9 cellular contexts compared by ENCODE assay signal in the genomic region with DNA sequence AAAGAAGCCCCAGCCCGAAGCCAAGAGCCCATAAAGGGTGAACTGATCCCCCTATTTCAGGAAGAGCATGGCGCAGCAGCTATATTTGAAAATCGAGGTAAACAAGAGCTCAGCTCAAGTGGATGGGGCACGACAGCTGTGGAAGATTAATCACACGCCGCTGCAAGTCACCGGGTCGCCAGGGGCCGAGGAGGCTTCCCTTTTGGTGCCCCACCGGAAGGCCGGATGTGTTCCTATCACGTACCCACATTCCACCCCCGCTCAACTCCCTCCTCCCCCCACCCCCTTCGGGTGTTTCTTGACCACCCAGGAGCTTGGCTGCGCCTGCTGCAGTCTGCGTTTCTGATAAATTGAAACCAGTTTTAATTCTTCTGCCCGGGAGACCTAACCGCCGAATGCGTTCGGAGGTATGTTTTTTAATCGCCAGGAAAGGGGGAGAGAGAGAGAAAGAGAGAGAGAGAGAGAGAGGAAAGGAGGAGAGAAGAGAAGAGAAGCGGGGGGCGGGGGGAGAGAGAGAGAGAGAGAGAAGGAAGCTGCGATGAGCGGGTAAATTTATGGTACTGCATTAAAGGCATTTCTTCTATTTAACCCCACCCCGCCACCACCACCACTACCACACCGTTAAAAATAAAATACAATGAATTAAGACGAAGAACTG. TPM values are rescaled to one million over a fixed set of nuclear protein-coding genes. Genes with fewer than 3 reads are reported as not detected.
A peak's percentile ranks its signal among the peaks of the same experiment; 100 is the strongest.
DNase-seq lines count a peak whose midpoint lies in the region; ATAC-seq and TF ChIP-seq lines count a peak whose summit lies in the region.
"Had no signal": no experiment of that assay in that cellular context is flagged by ENCODE, and none has a peak within 500 bp of the region (broad histone marks: within the 10 kb centered on the region; RNA-seq: fewer than 3 reads in every experiment).

No MANE protein-coding gene starts in this region.

- H3K9me3 ChIP-seq in OCI-LY3 (ENCODE audit: insufficient read depth, low read length) = no peaks in the 10 kb centered on the region
- H3K9me3 ChIP-seq: A549 had no signal

- H3K27ac ChIP-seq in OCI-LY3 (ENCODE audit: low read length) = no peak overlapping the region
- H3K27ac ChIP-seq: A549 had no signal

- TF ChIP-seq CTCF in OCI-LY3 (IDR thresholded peaks at IDR 0.05; ENCODE audit: low read depth, low read length) (no peak), endothelial cell (IDR thresholded peaks at IDR 0.05; ENCODE audit: unreplicated experiment) (no peak)

- peaks cover 14% of the 10 kb centered on the region for H3K27me3 Mint-ChIP-seq in endothelial cell (ENCODE audit: unreplicated experiment)

- H3K9ac ChIP-seq in OCI-LY3 (ENCODE audit: low read length) = peak overlapping the region; percentile 64

- peak overlapping the region; percentile 80 for H3K4me3 Mint-ChIP-seq in endothelial cell (ENCODE audit: unreplicated experiment)

- peak overlapping the region; percentile 94 for H3K4me2 ChIP-seq in OCI-LY3 (ENCODE audit: low read length)
- H3K4me2 ChIP-seq: A549 had no signal

- ATAC-seq in HG02870 (IDR thresholded peaks at IDR 0.05; ENCODE audit: unreplicated experiment) (no peak), GM21576 (IDR thresholded peaks at IDR 0.05; ENCODE audit: unreplicated experiment) (no peak)
- ATAC-seq: A549 had no signal

- no peaks in the 10 kb centered on the region for H3K9me3 Mint-ChIP-seq in endothelial cell (ENCODE audit: unreplicated experiment)

- peaks cover 13% of the 10 kb centered on the region for H3K4me1 ChIP-seq in OCI-LY3 (ENCODE audit: low read length)

- H3K27ac Mint-ChIP-seq in endothelial cell (ENCODE audit: unreplicated experiment) = no peak overlapping the region

- H3K36me3 Mint-ChIP-seq in endothelial cell (ENCODE audit: low read depth, unreplicated experiment) = no peaks in the 10 kb centered on the region

- peak overlapping the region; percentile 77 for H2AFZ ChIP-seq in OCI-LY3 (ENCODE audit: low read depth, low read length)

- no peaks in the 10 kb centered on the region for H4K20me1 ChIP-seq in OCI-LY3 (ENCODE audit: insufficient read depth, low read length)

- H3K36me3 ChIP-seq in OCI-LY3 (replicated peaks; ENCODE audit: low read depth, low read length) = no peaks in the 10 kb centered on the region

- peaks cover 17% of the 10 kb centered on the region for H3K4me1 Mint-ChIP-seq in endothelial cell (ENCODE audit: unreplicated experiment)

- DNase-seq in NCI-H1417 (lab: John Stamatoyannopoulos, UW) (peak; percentile 56 to 85 (median 78)), NCI-H1417 treated with DMSO at 0.1 percent for 48 hours (lab: John Stamatoyannopoulos, UW) (no peak), endothelial cell (ENCODE audit: low spot score) (no peak), occipital lobe (lab: John Stamatoyannopoulos, UW) (peak; percentile 25), glomerular visceral epithelial cell (ENCODE audit: extremely low spot score) (no peak)

- H3K79me2 ChIP-seq in OCI-LY3 (ENCODE audit: low read length) = no peaks in the 10 kb centered on the region

- peak overlapping the region; percentile 85 for H3K4me3 ChIP-seq in OCI-LY3 (ENCODE audit: low read length)
- H3K4me3 ChIP-seq: A549 had no signal

- peaks cover 32% of the 10 kb centered on the region for H3K27me3 ChIP-seq in OCI-LY3 (ENCODE audit: low read depth, low read length)

RNA-seq across cellular contexts. Expression of a gene that starts 1.8 kb away (rescaled TPM):
- total RNA-seq in endothelial cell (ENCODE audit: unreplicated experiment) (0.13 TPM), occipital lobe (48.7 TPM)

Comparison
In these comparisons a context has a peak if more than half of its experiments do, and no peak if none do; other contexts are left out.
1. DNase-seq: peak in NCI-H1417 (3 of 3) and occipital lobe (single experiment); none in NCI-H1417 treated with DMSO at 0.1 percent for 48 hours (single experiment), endothelial cell (single experiment) and glomerular visceral epithelial cell (single experiment).
2. RNA of a gene that starts 1.8 kb away (total RNA-seq): 48.7 TPM in occipital lobe (single experiment); 0.13 TPM in endothelial cell (single experiment); every median in the first group is over 10 times any median in the second.